In the genomic region with DNA sequence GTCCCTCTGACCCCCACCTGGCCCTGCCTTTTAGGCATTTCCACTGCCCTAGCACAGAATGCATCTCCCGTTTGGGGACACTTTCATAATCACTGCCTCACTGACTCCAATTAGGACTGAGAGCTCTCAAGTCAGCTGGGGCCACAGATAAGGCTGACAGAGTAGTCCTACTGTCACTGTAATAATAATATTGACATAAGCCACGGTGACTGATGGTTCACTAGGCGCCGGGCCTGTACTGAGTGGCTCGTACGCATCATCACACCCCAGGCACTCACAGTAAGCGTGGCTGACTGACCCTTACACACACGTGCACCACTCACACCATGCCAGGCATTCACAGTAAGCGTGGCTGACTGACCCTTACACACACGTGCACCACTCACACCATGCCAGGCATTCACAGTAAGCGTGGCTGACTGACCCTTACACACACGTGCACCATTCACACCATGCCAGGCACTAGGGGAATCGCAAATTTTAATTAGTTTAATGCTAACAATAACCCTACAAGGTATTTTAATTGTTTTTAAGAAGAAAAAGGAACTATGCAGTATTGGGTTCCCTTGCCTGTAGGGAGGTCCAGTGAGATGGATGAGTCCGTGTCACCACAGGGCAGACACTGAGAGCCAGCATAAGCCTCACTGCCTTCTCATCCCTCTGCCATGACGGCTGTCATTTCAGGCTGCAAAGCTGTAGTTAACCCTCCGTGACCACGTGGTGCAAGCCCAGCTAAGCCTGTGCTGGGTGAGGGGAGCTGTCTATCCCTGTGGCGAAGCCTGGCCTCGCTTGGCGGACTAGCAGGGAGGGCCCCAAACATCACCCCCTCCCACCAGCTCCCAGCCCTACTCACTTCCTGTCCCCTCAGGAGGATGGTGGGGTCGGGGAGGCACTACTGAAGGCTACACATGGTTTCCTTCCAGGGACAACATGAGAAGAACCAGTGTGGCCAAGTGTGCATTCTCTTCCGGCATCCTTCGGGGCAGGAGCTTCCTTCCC, we compare ENCODE assay signal across 11 cellular contexts.
A peak's percentile ranks its signal among the peaks of the same experiment; 100 is the strongest.
DNase-seq lines count a peak whose midpoint lies in the region; ATAC-seq lines count a peak whose summit lies in the region.
"Had no signal": no experiment of that assay in that cellular context is flagged by ENCODE, and none has a peak within 500 bp of the region (broad histone marks: within the 10 kb centered on the region; RNA-seq: fewer than 3 reads in every experiment).

No MANE protein-coding gene starts in this region.

- peaks cover 32 to 37% of the 10 kb centered on the region in 2 donors for H3K4me1 Mint-ChIP-seq in effector memory CD8-positive, alpha-beta T cell (ENCODE audit: low read depth in 2 of 2)

- H3K4me3 ChIP-seq in mucosa of rectum (ENCODE audit: low read length in 2 of 2): no peak overlapping the region
- H3K4me3 ChIP-seq: GM23338 had no signal

- no peak overlapping the region for H3K9ac ChIP-seq in mucosa of rectum (ENCODE audit: low read depth in 1 of 2, low read length in 2 of 2)

- H3K36me3 Mint-ChIP-seq in effector memory CD8-positive, alpha-beta T cell (ENCODE audit: insufficient read depth): peaks cover 9% of the 10 kb centered on the region

- no peaks in the 10 kb centered on the region for H3K9me3 Mint-ChIP-seq in effector memory CD8-positive, alpha-beta T cell
- H3K9me3 Mint-ChIP-seq: GM23338 had no signal

- peak overlapping the region; percentile 89 for H3K27ac ChIP-seq in angular gyrus (ENCODE audit: low read depth, low read length)
- peak overlapping the region; percentile 21 to 32 for H3K27ac ChIP-seq in mucosa of rectum (ENCODE audit: low read depth in 2 of 2, low read length in 2 of 2)
- H3K27ac ChIP-seq: foreskin keratinocyte had no signal

- DNase-seq in COLO668 (lab: John Stamatoyannopoulos, UW; ENCODE audit: unreplicated experiment) (peak; percentile 74), NCI-H187 treated with DMSO at 0.1 percent for 48 hours (lab: John Stamatoyannopoulos, UW) (peak; percentile 87), NOMO-1 treated with dmso at 0.1 percent for 144 hours (lab: John Stamatoyannopoulos, UW; ENCODE audit: unreplicated experiment) (no peak), NCI-H2171 treated with DMSO at 0.1 percent for 48 hours (lab: John Stamatoyannopoulos, UW) (no peak)
- no peak for DNase-seq in effector memory CD8-positive, alpha-beta T cell
- no peak for DNase-seq in stimulated activated CD4-positive, alpha-beta T cell treated with anti-CD3 and anti-CD28 coated beads, Interleukin-4, amount 100 ng/mL, for 24 hours
- DNase-seq: activated CD4-positive, alpha-beta T cell treated with anti-CD3 and anti-CD28 coated beads, Interleukin-2, amount 50 U/mL, for 48 hours; foreskin keratinocyte had no signal

- no peaks in the 10 kb centered on the region for H3K27me3 Mint-ChIP-seq in effector memory CD8-positive, alpha-beta T cell

- ATAC-seq in effector memory CD8-positive, alpha-beta T cell (replicated peaks): no peak
- ATAC-seq: foreskin keratinocyte, GM23338 had no signal

- no peak overlapping the region for H3K4me3 Mint-ChIP-seq in effector memory CD8-positive, alpha-beta T cell
- H3K4me3 Mint-ChIP-seq: GM23338 had no signal

- H3K27ac Mint-ChIP-seq in effector memory CD8-positive, alpha-beta T cell: no peak overlapping the region
- H3K27ac Mint-ChIP-seq: GM23338 had no signal

- H3K9me3 ChIP-seq in mucosa of rectum (ENCODE audit: control insufficient read depth in 2 of 2, low read length in 2 of 2): no peaks in the 10 kb centered on the region

- H3K4me1 ChIP-seq in mucosa of rectum (ENCODE audit: control insufficient read depth in 2 of 2, insufficient read depth in 2 of 2, low read length in 2 of 2): peaks cover 31 to 37% of the 10 kb centered on the region in 2 donors
- H3K4me1 ChIP-seq: foreskin keratinocyte had no signal

- H3K36me3 ChIP-seq in mucosa of rectum (ENCODE audit: control insufficient read depth in 2 of 2, insufficient read depth in 2 of 2, low read length in 2 of 2): peaks cover 4 to 18% of the 10 kb centered on the region in 2 donors

- no peaks in the 10 kb centered on the region for H3K27me3 ChIP-seq in mucosa of rectum (ENCODE audit: control insufficient read depth in 2 of 2, insufficient read depth in 2 of 2, low read length in 2 of 2)
- H3K27me3 ChIP-seq: foreskin keratinocyte had no signal

Comparison
In these comparisons a context has a peak if more than half of its experiments do, and no peak if none do; other contexts are left out.
1. DNase-seq: peak in COLO668 (single experiment) and NCI-H187 treated with DMSO at 0.1 percent for 48 hours (single experiment); none in NOMO-1 treated with dmso at 0.1 percent for 144 hours (single experiment), effector memory CD8-positive, alpha-beta T cell (0 of 3), stimulated activated CD4-positive, alpha-beta T cell treated with anti-CD3 and anti-CD28 coated beads, Interleukin-4, amount 100 ng/mL, for 24 hours (single experiment) and NCI-H2171 treated with DMSO at 0.1 percent for 48 hours (single experiment).